12 cellular contexts compared by ENCODE assay signal in genomic region chr15:99434506-99435137, GRCh38.
DNase-seq lines count a peak whose midpoint lies in the region; ATAC-seq and TF ChIP-seq lines count a peak whose summit lies in the region.
"Had no signal": no experiment of that assay in that cellular context is flagged by ENCODE, and none has a peak within 500 bp of the region (broad histone marks: within the 10 kb centered on the region; RNA-seq: fewer than 3 reads in every experiment).

No MANE protein-coding gene starts in this region.

- H3K4me3 ChIP-seq in right atrium auricular region (no peak overlapping the region), colonic mucosa (no peak overlapping the region), vagina (peak overlapping the region in 1 of 2 donors; percentile 1)
- H3K4me3 ChIP-seq: tibial nerve had no signal

- H3K4me1 Mint-ChIP-seq in nephron progenitor cell, result peaks cover 54% of the 10 kb centered on the region

- H3K36me3 ChIP-seq in right atrium auricular region (no peaks in the 10 kb centered on the region), colonic mucosa (no peaks in the 10 kb centered on the region), vagina (no peaks in the 10 kb centered on the region)
- H3K36me3 ChIP-seq: tibial nerve had no signal

- H3K27ac ChIP-seq in right atrium auricular region, result peak overlapping the region in 1 of 2 donors; percentile 53
- H3K27ac ChIP-seq in colonic mucosa, result peak overlapping the region; percentile 90
- H3K27ac ChIP-seq in vagina, result peak overlapping the region; percentile 61
- H3K27ac ChIP-seq: tibial nerve had no signal

- no peaks in the 10 kb centered on the region for H3K27me3 ChIP-seq in right atrium auricular region
- no peaks in the 10 kb centered on the region for H3K27me3 ChIP-seq in colonic mucosa
- no peaks in the 10 kb centered on the region for H3K27me3 ChIP-seq in vagina
- H3K27me3 ChIP-seq: tibial nerve had no signal

- H3K9ac ChIP-seq in colonic mucosa (ENCODE audit: low read depth in 2 of 2, low read length in 2 of 2), result peak overlapping the region; percentile 6 to 44

- peak overlapping the region; percentile 13 for H3K27ac Mint-ChIP-seq in nephron progenitor cell

- H3K4me1 ChIP-seq in right atrium auricular region (peaks cover 0 to 75% of the 10 kb centered on the region in 2 donors), colonic mucosa (peaks cover 12% of the 10 kb centered on the region), vagina (peaks cover 46% of the 10 kb centered on the region)

- no peaks in the 10 kb centered on the region for H3K9me3 Mint-ChIP-seq in nephron progenitor cell

- no peak for TF ChIP-seq CTCF in right atrium auricular region (IDR thresholded peaks at IDR 0.05)
- no peak for TF ChIP-seq CTCF in colonic mucosa (IDR thresholded peaks at IDR 0.05)
- no peak for TF ChIP-seq CTCF in nephron progenitor cell (IDR thresholded peaks at IDR 0.05)
- no peak for TF ChIP-seq CTCF in vagina (IDR thresholded peaks at IDR 0.05)
- no peak for TF ChIP-seq CTCF in GM10248 (IDR thresholded peaks at IDR 0.05; ENCODE audit: control extremely low read depth, extremely low read depth, low read depth, missing control alignments)

- no peaks in the 10 kb centered on the region for H3K36me3 Mint-ChIP-seq in nephron progenitor cell (ENCODE audit: low read depth)

- DNase-seq in Right ventricle myocardium inferior (ENCODE audit: missing footprints) (peak; percentile 5), right atrium auricular region (ENCODE audit: low spot score) (no peak), colonic mucosa (no peak), nephron progenitor cell (no peak), vagina (ENCODE audit: extremely low spot score in 2 of 2) (no peak), GM10248 (ENCODE audit: extremely low spot score) (no peak)
- DNase-seq: activated CD4-positive, alpha-beta T cell treated with anti-CD3 and anti-CD28 coated beads for 1 hour; mesendoderm; NCI-H510A treated with DMSO at 0.1 percent for 48 hours had no signal

- no peak overlapping the region for H3K4me3 Mint-ChIP-seq in nephron progenitor cell

- H3K9me3 ChIP-seq in right atrium auricular region (no peaks in the 10 kb centered on the region), colonic mucosa (no peaks in the 10 kb centered on the region), vagina (no peaks in the 10 kb centered on the region)
- H3K9me3 ChIP-seq: tibial nerve had no signal

- intact Hi-C loops in Right ventricle myocardium inferior (cut with DNase I), result no loop called here
- intact Hi-C loops in colonic mucosa (cut with DNase I), result no loop called here
- intact Hi-C loops in vagina (cut with DNase I), result no loop called here

- no peak for ATAC-seq in Right ventricle myocardium inferior
- ATAC-seq in HG02642 (IDR thresholded peaks at IDR 0.05; ENCODE audit: poor library complexity, unreplicated experiment), result no peak
- ATAC-seq in HG03457 (IDR thresholded peaks at IDR 0.05; ENCODE audit: unreplicated experiment), result no peak

- no peak for TF ChIP-seq POLR2A in vagina (IDR thresholded peaks at IDR 0.05)

- CTCF ChIA-PET in GM10248 (lab: Yijun Ruan, JAX), result interaction anchor here (1.2 to 1.8 kb wide), 2 partner anchors 10 to 14 kb away, joined by 4 read pairs; no protein-coding TSS in a partner anchor

- no peaks in the 10 kb centered on the region for H3K27me3 Mint-ChIP-seq in nephron progenitor cell (ENCODE audit: low read depth, poor library complexity)

- POLR2A ChIA-PET in GM10248 (lab: Yijun Ruan, JAX), result no interaction called here
